ENCODE assay signal across 8 cellular contexts in the genomic region with DNA sequence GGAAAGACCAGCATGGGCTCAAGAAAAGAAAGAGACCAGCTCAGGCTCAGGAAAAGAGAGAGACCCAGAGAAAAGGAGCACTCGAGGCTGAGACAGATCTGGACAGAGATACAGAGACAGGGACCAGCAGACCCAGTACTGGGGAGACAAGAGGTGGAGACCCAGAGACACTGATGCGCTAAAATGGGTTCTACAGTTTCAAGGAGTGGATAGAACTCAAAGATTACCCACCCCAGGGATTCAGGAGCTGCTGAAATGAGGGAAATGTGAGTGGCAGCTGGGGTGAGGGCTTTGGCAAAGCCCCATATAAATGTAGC. TPM values are rescaled to one million over a fixed set of nuclear protein-coding genes. Genes with fewer than 3 reads are reported as not detected.
DNase-seq lines count a peak whose midpoint lies in the region; ATAC-seq and TF ChIP-seq lines count a peak whose summit lies in the region.

No MANE protein-coding gene starts in this region.

- H3K4me1 Mint-ChIP-seq in H9: peaks cover 10 to 14% of the 10 kb centered on the region in 2 experiments
- peaks cover 13% of the 10 kb centered on the region for H3K4me1 Mint-ChIP-seq in activated CD8-positive, alpha-beta T cell treated with anti-CD3 and anti-CD28 coated beads, Interleukin-2, amount 10 ng/mL, durations not matched to agents 7 days and 5 days (ENCODE audit: low read depth)

- H3K27me3 Mint-ChIP-seq in H9 (ENCODE audit: low read depth): peaks cover 2% of the 10 kb centered on the region; the same call in 1 of the 2 replicates
- no peaks in the 10 kb centered on the region for H3K27me3 Mint-ChIP-seq in activated CD8-positive, alpha-beta T cell treated with anti-CD3 and anti-CD28 coated beads, Interleukin-2, amount 10 ng/mL, durations not matched to agents 7 days and 5 days (ENCODE audit: low read depth)

- no peaks in the 10 kb centered on the region for H4K20me1 ChIP-seq in H9 (ENCODE audit: control insufficient read depth, insufficient read depth, insufficient read length)

- peak overlapping the region; percentile 100 for H2BK120ac ChIP-seq in H9 (ENCODE audit: low read depth, low read length, poor library complexity, severe bottlenecking)

- no peak for TF ChIP-seq CTCF in H9 (conservative IDR thresholded peaks at IDR 0.05)
- TF ChIP-seq CTCF in right atrium auricular region (IDR thresholded peaks at IDR 0.05): no peak

- peak overlapping the region; percentile 100 for H2BK20ac ChIP-seq in H9 (ENCODE audit: low read depth, low read length, poor library complexity, severe bottlenecking)

- peak overlapping the region; percentile 55 for H3K27ac ChIP-seq in H9 (ENCODE audit: insufficient read length, low read depth, low read length)
- peak overlapping the region; percentile 95 to 99 for H3K27ac ChIP-seq in right atrium auricular region
- peak overlapping the region; percentile 19 to 98 (median 85) for H3K27ac ChIP-seq in skin epidermis

- peak overlapping the region; percentile 88 to 91 for H3K4me3 ChIP-seq in right atrium auricular region
- peak overlapping the region; percentile 41 to 79 (median 75) for H3K4me3 ChIP-seq in skin epidermis

- peak overlapping the region; percentile 100 for H3T11ph ChIP-seq in H9 (ENCODE audit: low read length)

- H3K79me1 ChIP-seq in H9 (ENCODE audit: insufficient read depth, low read depth, low read length, poor library complexity, severe bottlenecking): peaks cover 9% of the 10 kb centered on the region

- no peaks in the 10 kb centered on the region for H3K79me2 ChIP-seq in H9 (ENCODE audit: insufficient read depth, low read length)

- peak overlapping the region; percentile 53 for H3K4me2 ChIP-seq in H9 (ENCODE audit: insufficient read depth, insufficient read length, low read length)

- peak overlapping the region; percentile 41 for H4K8ac ChIP-seq in H9 (replicated peaks; ENCODE audit: insufficient read length, low read depth, low read length)

- H3K9me3 ChIP-seq in H9 (ENCODE audit: control insufficient read depth, low read depth, low read length) (peaks cover 13% of the 10 kb centered on the region), right atrium auricular region (peaks cover 0 to 27% of the 10 kb centered on the region in 2 donors)

- peaks cover 36 to 51% of the 10 kb centered on the region in 2 experiments for H3K9me3 Mint-ChIP-seq in H9
- H3K9me3 Mint-ChIP-seq in activated CD8-positive, alpha-beta T cell treated with anti-CD3 and anti-CD28 coated beads, Interleukin-2, amount 10 ng/mL, durations not matched to agents 7 days and 5 days (ENCODE audit: insufficient read depth): peaks cover 19% of the 10 kb centered on the region

- H3K18ac ChIP-seq in H9 (ENCODE audit: insufficient read length, low read depth, low read length): peak overlapping the region; percentile 99

- peak overlapping the region; percentile 100 for H2BK12ac ChIP-seq in H9 (ENCODE audit: insufficient read length, low read depth, low read length)

- no peaks in the 10 kb centered on the region for H3K36me3 ChIP-seq in right atrium auricular region

- H3K23me2 ChIP-seq in H9 (ENCODE audit: insufficient read length, low read depth, low read length, poor library complexity, severe bottlenecking): peaks cover 10% of the 10 kb centered on the region

- H3K27me3 ChIP-seq in H9 (ENCODE audit: insufficient read depth, low read length) (no peaks in the 10 kb centered on the region), right atrium auricular region (no peaks in the 10 kb centered on the region)

- peak overlapping the region; percentile 76 for H2AK5ac ChIP-seq in H9 (ENCODE audit: insufficient read length, low read length)

- H4K91ac ChIP-seq in H9 (ENCODE audit: insufficient read length, low read depth, low read length): peak overlapping the region; percentile 100

- peaks cover 11 to 22% (median 21%) of the 10 kb centered on the region in 3 experiments for H3K36me3 Mint-ChIP-seq in H9 (ENCODE audit: insufficient read depth in 1 of 3, low read depth in 3 of 3)
- H3K36me3 Mint-ChIP-seq in activated CD8-positive, alpha-beta T cell treated with anti-CD3 and anti-CD28 coated beads, Interleukin-2, amount 10 ng/mL, durations not matched to agents 7 days and 5 days (ENCODE audit: low read depth): peaks cover 22% of the 10 kb centered on the region

- POLR2A ChIA-PET in activated CD8-positive, alpha-beta T cell treated with anti-CD3 and anti-CD28 coated beads, Interleukin-2, amount 10 ng/mL, durations not matched to agents 7 days and 5 days (lab: Charles Lee): interaction anchor here (1.8 kb wide), 1 partner anchor 95 kb away, joined by 5 read pairs; a partner anchor contains a TSS

- H3K14ac ChIP-seq in H9 (ENCODE audit: insufficient read depth, low read length): peak overlapping the region; percentile 99

- peak overlapping the region; percentile 92 for H2BK5ac ChIP-seq in H9 (ENCODE audit: insufficient read length, low read length)

- ATAC-seq in activated CD8-positive, alpha-beta T cell treated with anti-CD3 and anti-CD28 coated beads, Interleukin-2, amount 10 ng/mL, durations not matched to agents 7 days and 5 days: no peak

- no peak overlapping the region for H2AFZ ChIP-seq in H9 (ENCODE audit: low read length)

- peak overlapping the region; percentile 100; the same call in 1 of the 2 replicates for H3K4ac ChIP-seq in H9 (ENCODE audit: low read depth, low read length)

- no peak overlapping the region for H2BK15ac ChIP-seq in H9 (ENCODE audit: low read depth, low read length)

- H3K27ac Mint-ChIP-seq in H9: peak overlapping the region; percentile 99 to 100 (median 99)
- peak overlapping the region; percentile 98 for H3K27ac Mint-ChIP-seq in activated CD8-positive, alpha-beta T cell treated with anti-CD3 and anti-CD28 coated beads, Interleukin-2, amount 10 ng/mL, durations not matched to agents 7 days and 5 days

- WGBS in H9 (ENCODE audit: extremely low coverage, insufficient read length, low lambda C conversion rate): no CpG with 5 or more reads among the region's 2 CpGs

- peak overlapping the region; percentile 67 for H3K9ac ChIP-seq in H9 (ENCODE audit: extremely low read depth, insufficient read length, low read length)

- H3K56ac ChIP-seq in H9 (ENCODE audit: insufficient read length, low read depth, low read length): peak overlapping the region; percentile 63

- DNase-seq in H9: no peak
- DNase-seq in activated CD8-positive, alpha-beta T cell treated with anti-CD3 and anti-CD28 coated beads, Interleukin-2, amount 10 ng/mL, durations not matched to agents 7 days and 5 days: no peak
- no peak for DNase-seq in right atrium auricular region (ENCODE audit: low spot score)
- no peak for DNase-seq in stimulated activated CD4-positive, alpha-beta T cell treated with anti-CD3 and anti-CD28 coated beads, Interleukin-4, amount 100 ng/mL, for 1 hour
- no peak for DNase-seq in stimulated activated naive CD4-positive, alpha-beta T cell (lab: John Stamatoyannopoulos, UW)
- DNase-seq in GF-D8 (lab: John Stamatoyannopoulos, UW): no peak
- no peak for DNase-seq in SHP77 treated with DMSO at 0.1 percent for 48 hours (lab: John Stamatoyannopoulos, UW)

- peak overlapping the region; percentile 78 to 87 for H3K4me3 Mint-ChIP-seq in H9
- peak overlapping the region; percentile 87 for H3K4me3 Mint-ChIP-seq in activated CD8-positive, alpha-beta T cell treated with anti-CD3 and anti-CD28 coated beads, Interleukin-2, amount 10 ng/mL, durations not matched to agents 7 days and 5 days

- H3K4me1 ChIP-seq in H9 (ENCODE audit: insufficient read depth, low read length): peaks cover 6% of the 10 kb centered on the region; the same call in 1 of the 2 replicates
- peaks cover 0 to 17% of the 10 kb centered on the region in 2 donors for H3K4me1 ChIP-seq in right atrium auricular region

- peak overlapping the region; percentile 99 for H4K5ac ChIP-seq in H9 (ENCODE audit: insufficient read length, low read depth, low read length)

- H3K23ac ChIP-seq in H9 (ENCODE audit: insufficient read length, low read depth, low read length): no peak overlapping the region

- CTCF ChIA-PET in activated CD8-positive, alpha-beta T cell treated with anti-CD3 and anti-CD28 coated beads, Interleukin-2, amount 10 ng/mL, durations not matched to agents 7 days and 5 days (lab: Charles Lee): interaction anchor here (1.2 kb wide), 1 partner anchor 76 kb away, joined by 4 read pairs; no protein-coding TSS in a partner anchor

RNA-seq across cellular contexts. Expression of a gene that starts 0.6 kb away (rescaled TPM):
- total RNA-seq in H9 (2021) (35.4 and 40.1 TPM in 2 replicates), right atrium auricular region (10 to 100 TPM; 48.3 to 65.7 TPM)
- total RNA-seq in activated CD8-positive, alpha-beta T cell treated with anti-CD3 and anti-CD28 coated beads, Interleukin-2, amount 10 ng/mL, durations not matched to agents 7 days and 5 days: 10 to 100 TPM; 18.8 to 19.1 TPM

RNA-seq across cellular contexts. Expression of a gene that starts 39.6 kb away (rescaled TPM):
- 4.7 and 5.4 TPM in 2 replicates for total RNA-seq in H9 (2021)
- total RNA-seq in activated CD8-positive, alpha-beta T cell treated with anti-CD3 and anti-CD28 coated beads, Interleukin-2, amount 10 ng/mL, durations not matched to agents 7 days and 5 days: 1 to 10 TPM; 1.2 to 1.3 TPM
- 1 to 10 TPM; 2.5 to 3.1 TPM for total RNA-seq in right atrium auricular region

RNA-seq across cellular contexts. Expression of a gene that starts 51.9 kb away (rescaled TPM):
- total RNA-seq in H9 (2021) (11.8 and 12.1 TPM in 2 replicates), right atrium auricular region (1 to 10 TPM; 6.9 to 7.9 TPM)
- 1 to 10 TPM; 5.6 to 5.7 TPM for total RNA-seq in activated CD8-positive, alpha-beta T cell treated with anti-CD3 and anti-CD28 coated beads, Interleukin-2, amount 10 ng/mL, durations not matched to agents 7 days and 5 days
